In the genomic region with DNA sequence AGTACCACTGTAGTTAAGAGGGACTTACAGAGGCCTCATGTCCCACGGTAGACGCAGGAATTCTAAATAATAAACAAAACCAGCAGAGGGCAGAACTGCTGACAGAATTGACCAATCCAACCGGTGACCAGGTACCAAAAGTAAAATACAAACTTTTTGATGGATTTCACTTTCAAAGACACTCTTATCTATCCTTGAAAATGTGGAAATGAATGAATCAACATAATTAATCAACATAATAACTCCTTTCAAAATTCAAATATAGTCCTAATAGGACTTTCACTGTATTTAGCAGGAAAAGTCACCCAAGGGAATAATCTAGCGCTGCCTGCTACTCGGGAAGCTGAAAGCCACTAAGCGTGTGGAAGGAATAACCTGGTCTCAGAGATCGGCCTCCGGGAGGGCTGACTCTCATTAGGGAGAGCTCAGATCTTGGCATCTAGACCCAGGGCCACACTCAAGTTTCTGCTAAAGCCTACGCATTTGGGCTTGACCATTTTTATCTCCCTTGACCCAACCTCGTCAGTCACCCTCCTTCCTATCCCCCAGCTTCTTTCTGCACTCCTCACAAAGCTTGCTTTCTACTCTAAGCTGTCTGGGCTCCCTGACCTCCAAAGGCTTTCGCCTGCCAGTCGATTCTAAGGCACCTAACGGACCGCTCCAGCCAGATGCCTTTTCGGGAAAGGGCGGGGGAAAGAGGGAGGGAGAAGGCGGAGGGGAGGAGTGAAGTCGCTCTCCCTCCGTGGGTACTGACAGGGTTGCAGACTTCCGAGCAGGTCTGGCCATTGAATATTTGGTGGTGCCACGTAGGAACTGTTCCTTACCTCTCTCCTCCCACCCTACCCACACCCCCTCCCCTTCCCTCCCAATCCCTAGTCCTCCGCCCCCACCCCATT, we compare ENCODE assay signal across 8 cellular contexts. TPM values are rescaled to one million over a fixed set of nuclear protein-coding genes. Genes with fewer than 3 reads are reported as not detected.
DNase-seq lines count a peak whose midpoint lies in the region; ATAC-seq and TF ChIP-seq lines count a peak whose summit lies in the region.

No MANE protein-coding gene starts in this region.

- DNase-seq in ELF-1 (ENCODE audit: low read depth, low spot score) (peak; percentile 51), PC-9 (peak in 1 of 2 experiments; percentile 5), epithelial cell of proximal tubule (ENCODE audit: low read depth) (peak; percentile 18), mucosa of descending colon (peak in 2 of 3 donors; percentile 12 to 17), cerebellar nuclear complex (lab: John Stamatoyannopoulos, UW) (no peak), NCI-H2029 (lab: John Stamatoyannopoulos, UW) (no peak)

- POLR2A ChIA-PET in PC-9 (lab: Charles Lee; ENCODE audit: unreplicated experiment), result no interaction called here

- no TSS peak for BruUV-seq in PC-9 (replicated peaks; lab: Mats Ljungman, UMichigan)

- intact Hi-C loops in PC-9 (cut with micrococcal nuclease; ENCODE audit: unreplicated experiment) (loop anchor here (10.0 kb wide), 1 partner anchor 348 kb away; no protein-coding TSS in a partner anchor), mucosa of descending colon (cut with DNase I, micrococcal nuclease) (no loop called here)

- H3F3A ChIP-seq in PC-9 (ENCODE audit: insufficient read depth, low read depth), result no peaks in the 10 kb centered on the region

- H3K9me2 ChIP-seq in PC-9 (ENCODE audit: insufficient read depth), result no peaks in the 10 kb centered on the region

- H3K36me3 ChIP-seq in PC-9 (ENCODE audit: low read depth) (no peaks in the 10 kb centered on the region), mucosa of descending colon (ENCODE audit: low read depth) (no peaks in the 10 kb centered on the region)

- no peaks in the 10 kb centered on the region for H3K27me3 ChIP-seq in PC-9 (ENCODE audit: insufficient read depth, low read depth)

- H3K4me1 ChIP-seq in PC-9 (replicated peaks; ENCODE audit: insufficient read depth) (no peaks in the 10 kb centered on the region), mucosa of descending colon (ENCODE audit: low read depth) (no peaks in the 10 kb centered on the region)

- H3K4me2 ChIP-seq in PC-9, result no peak overlapping the region

- H3K27ac ChIP-seq in PC-9, result no peak overlapping the region

- H3K9me3 ChIP-seq in PC-9 (ENCODE audit: insufficient read depth, low read depth), result no peaks in the 10 kb centered on the region
- H3K9me3 ChIP-seq in mucosa of descending colon, result no peaks in the 10 kb centered on the region

- H4K20me1 ChIP-seq in PC-9 (ENCODE audit: insufficient read depth), result no peaks in the 10 kb centered on the region

- no peaks in the 10 kb centered on the region for H3K79me2 ChIP-seq in PC-9 (ENCODE audit: low read depth)

- CTCF ChIA-PET in PC-9 (lab: Charles Lee), result interaction anchor here (0.7 to 1.3 kb wide), 2 partner anchors 354 to 355 kb away, joined by 3 read pairs; no protein-coding TSS in a partner anchor

- H3K4me3 ChIP-seq in PC-9 (no peak overlapping the region), epithelial cell of proximal tubule (ENCODE audit: low read depth, low read length) (peak overlapping the region; percentile 59), mucosa of descending colon (no peak overlapping the region)

- TF ChIP-seq CTCF in PC-9 (conservative IDR thresholded peaks at IDR 0.05) (peak; percentile 64), epithelial cell of proximal tubule (conservative IDR thresholded peaks at IDR 0.05; ENCODE audit: low read depth, low read length) (peak; percentile 70), mucosa of descending colon (IDR thresholded peaks at IDR 0.05) (no peak)

- H2AFZ ChIP-seq in PC-9, result no peak overlapping the region

- ATAC-seq in GM19468 (IDR thresholded peaks at IDR 0.05; ENCODE audit: extremely low read depth, unreplicated experiment) (peak; percentile 54), HG03558 (IDR thresholded peaks at IDR 0.05; ENCODE audit: extremely low read depth, unreplicated experiment) (peak; percentile 75), mucosa of descending colon (no peak)

RNA-seq across cellular contexts. Expression of gene COL11A1, which starts 1.6 kb away (rescaled TPM):
- not detected in 2 replicates for total RNA-seq in PC-9 (2021)
- 3.3 and 8.2 TPM in 2 replicates for total RNA-seq in epithelial cell of proximal tubule
- under 1 TPM in 2 of 3 donors, not detected in 1; 0.06 to 0.82 TPM for total RNA-seq in mucosa of descending colon

Comparison
In these comparisons a context has a peak if more than half of its experiments do, and no peak if none do; other contexts are left out.
1. DNase-seq: peak in ELF-1 (single experiment), epithelial cell of proximal tubule (single experiment) and mucosa of descending colon (2 of 3); none in cerebellar nuclear complex (0 of 2) and NCI-H2029 (single experiment).